Comparison of ENCODE assay signal across 8 cellular contexts in the genomic region with DNA sequence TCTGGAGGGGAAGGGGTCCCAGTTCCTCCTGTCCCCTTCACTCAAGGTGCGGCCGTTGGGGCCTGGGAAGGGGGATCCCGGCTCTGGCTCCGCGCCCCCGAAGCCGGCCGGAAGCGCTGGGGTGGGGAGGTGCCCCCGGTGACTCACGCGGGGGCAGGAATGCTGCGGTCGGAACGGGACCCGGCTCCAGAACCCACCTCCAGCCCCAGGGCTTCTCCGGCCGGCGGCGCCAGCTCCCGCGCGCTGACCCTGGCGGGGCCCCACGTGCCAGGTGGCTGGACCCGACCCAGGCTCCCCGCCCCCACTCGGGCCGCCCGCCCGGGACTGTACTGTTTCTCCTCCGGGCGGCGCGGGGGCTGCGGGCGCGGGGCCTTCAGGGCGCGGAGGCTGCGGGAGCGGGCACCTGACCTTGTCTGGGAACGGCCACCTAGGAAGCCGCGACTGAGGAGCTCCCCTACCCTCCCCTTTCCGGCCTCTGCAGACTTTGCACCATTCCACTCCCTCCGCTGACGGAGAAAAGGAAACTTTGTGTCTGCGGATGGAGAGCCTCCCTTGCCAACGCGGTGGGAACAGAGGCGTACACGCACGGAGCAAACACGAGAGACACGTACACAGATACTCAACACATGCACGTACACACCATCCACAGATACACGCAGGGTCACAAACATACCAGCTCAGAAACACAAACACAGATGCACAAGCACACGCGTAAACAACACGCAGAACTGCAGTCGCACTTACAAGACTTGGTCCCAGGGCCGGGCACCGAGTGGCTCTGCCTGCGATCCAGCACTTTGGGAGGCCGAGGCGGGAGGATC. TPM values are rescaled to one million over a fixed set of nuclear protein-coding genes. Genes with fewer than 3 reads are reported as not detected.
DNase-seq lines count a peak whose midpoint lies in the region; ATAC-seq and TF ChIP-seq lines count a peak whose summit lies in the region.

No MANE protein-coding gene starts in this region.

- H3K27me3 ChIP-seq in HUES64 (ENCODE audit: insufficient read depth, low read length) (no peaks in the 10 kb centered on the region), lower lobe of right lung (ENCODE audit: low read depth) (peaks cover 19% of the 10 kb centered on the region)

- 14% methylated on average over 67 of the region's 67 CpGs for WGBS in HUES64

- no peaks in the 10 kb centered on the region for H3K9me3 ChIP-seq in HUES64 (ENCODE audit: insufficient read depth, low read depth, low read length)
- no peaks in the 10 kb centered on the region for H3K9me3 ChIP-seq in lower lobe of right lung

- peak overlapping the region; percentile 85 for H3K4me3 Mint-ChIP-seq in activated CD4-positive, alpha-beta memory T cell treated with anti-CD3 and anti-CD28 coated beads for 36 hours

- peaks cover 16% of the 10 kb centered on the region for H3K4me1 Mint-ChIP-seq in activated CD4-positive, alpha-beta memory T cell treated with anti-CD3 and anti-CD28 coated beads for 36 hours (ENCODE audit: low read depth)

- POLR2A ChIA-PET in activated CD4-positive, alpha-beta memory T cell treated with anti-CD3 and anti-CD28 coated beads for 36 hours (lab: Charles Lee): interaction anchor here (0.6 to 1.6 kb wide), 3 partner anchors 37 to 426 kb away, joined by 3 to 8 read pairs (median 3); no protein-coding TSS in a partner anchor

- peak; percentile 77 to 82 for ATAC-seq in lower lobe of right lung

- TF ChIP-seq CTCF in lower lobe of right lung (IDR thresholded peaks at IDR 0.05): no peak

- H3K36me3 ChIP-seq in HUES64 (ENCODE audit: insufficient read depth, low read length): peaks cover 11% of the 10 kb centered on the region; the same call in 1 of the 2 replicates
- no peaks in the 10 kb centered on the region for H3K36me3 ChIP-seq in lower lobe of right lung

- H3K9ac ChIP-seq in HUES64 (ENCODE audit: low read depth, low read length): peak overlapping the region; percentile 76

- DNase-seq in activated CD4-positive, alpha-beta memory T cell treated with anti-CD3 and anti-CD28 coated beads for 36 hours: peak; percentile 69
- DNase-seq in effector CD4-positive, alpha-beta T cell: peak; percentile 19
- DNase-seq in lower lobe of right lung (peak; percentile 72), globus pallidus (ENCODE audit: low spot score) (no peak), NCI-H1092 treated with DMSO at 0.1 percent for 48 hours (lab: John Stamatoyannopoulos, UW) (no peak), middle frontal gyrus (ENCODE audit: extremely low spot score, low spot score) (no peak)
- DNase-seq in stimulated activated CD4-positive, alpha-beta T cell treated with anti-CD3 and anti-CD28 coated beads, Interleukin-4, amount 100 ng/mL, for 48 hours (ENCODE audit: low read depth in 2 of 2): peak; percentile 18 to 24

- peaks cover 29% of the 10 kb centered on the region for H3K4me1 ChIP-seq in HUES64 (ENCODE audit: insufficient read depth, low read length)
- peaks cover 19% of the 10 kb centered on the region for H3K4me1 ChIP-seq in lower lobe of right lung

- peak overlapping the region; percentile 81 for H3K27ac Mint-ChIP-seq in activated CD4-positive, alpha-beta memory T cell treated with anti-CD3 and anti-CD28 coated beads for 36 hours

- H3K27me3 Mint-ChIP-seq in activated CD4-positive, alpha-beta memory T cell treated with anti-CD3 and anti-CD28 coated beads for 36 hours: peaks cover 3% of the 10 kb centered on the region

- peak overlapping the region; percentile 87 for H3K27ac ChIP-seq in HUES64 (ENCODE audit: low read depth, low read length)
- H3K27ac ChIP-seq in lower lobe of right lung: peak overlapping the region; percentile 73

- H3K36me3 Mint-ChIP-seq in activated CD4-positive, alpha-beta memory T cell treated with anti-CD3 and anti-CD28 coated beads for 36 hours: no peaks in the 10 kb centered on the region

- intact Hi-C loops in activated CD4-positive, alpha-beta memory T cell treated with anti-CD3 and anti-CD28 coated beads for 36 hours (cut with micrococcal nuclease): loop anchor here (2.0 kb wide), 1 partner anchor 21 kb away; no protein-coding TSS in a partner anchor
- intact Hi-C loops in lower lobe of right lung (cut with DNase I): no loop called here

- H3K4me3 ChIP-seq in HUES64 (ENCODE audit: low read length) (peak overlapping the region; percentile 40), lower lobe of right lung (peak overlapping the region; percentile 59)

- H3K9me3 Mint-ChIP-seq in activated CD4-positive, alpha-beta memory T cell treated with anti-CD3 and anti-CD28 coated beads for 36 hours: no peaks in the 10 kb centered on the region

- CTCF ChIA-PET in activated CD4-positive, alpha-beta memory T cell treated with anti-CD3 and anti-CD28 coated beads for 36 hours (lab: Charles Lee): interaction anchor here (1.1 to 2.7 kb wide), 2 partner anchors 21 to 37 kb away, joined by 3 to 16 read pairs; no protein-coding TSS in a partner anchor

RNA-seq across cellular contexts. Expression of gene AXL, which starts 7.2 kb away (rescaled TPM):
- 15.2 TPM for polyA plus RNA-seq in HUES64 (2013, experiment 1 of 2)
- 17.3 TPM for polyA plus RNA-seq in HUES64 (2013, experiment 2 of 2)
- total RNA-seq in activated CD4-positive, alpha-beta memory T cell treated with anti-CD3 and anti-CD28 coated beads for 36 hours: under 1 TPM; 0.17 to 0.31 TPM
- 92.7 TPM for total RNA-seq in lower lobe of right lung

RNA-seq across cellular contexts. Expression of gene CYP2S1, which starts 33.2 kb away (rescaled TPM):
- polyA plus RNA-seq in HUES64 (2013, experiment 1 of 2): 96.5 TPM
- 84.7 TPM for polyA plus RNA-seq in HUES64 (2013, experiment 2 of 2)
- total RNA-seq in activated CD4-positive, alpha-beta memory T cell treated with anti-CD3 and anti-CD28 coated beads for 36 hours: under 1 TPM; 0.75 to 0.76 TPM
- 11.0 TPM for total RNA-seq in lower lobe of right lung

RNA-seq across cellular contexts. Expression of gene HNRNPUL1, which starts 37.9 kb away (rescaled TPM):
- 180 TPM for polyA plus RNA-seq in HUES64 (2013, experiment 1 of 2)
- polyA plus RNA-seq in HUES64 (2013, experiment 2 of 2): 189 TPM
- total RNA-seq in activated CD4-positive, alpha-beta memory T cell treated with anti-CD3 and anti-CD28 coated beads for 36 hours: 100 to 1,000 TPM; 290 to 295 TPM
- total RNA-seq in lower lobe of right lung: 191 TPM

Comparison
In these comparisons a context has a peak if more than half of its experiments do, and no peak if none do; other contexts are left out.
1. DNase-seq: peak in activated CD4-positive, alpha-beta memory T cell treated with anti-CD3 and anti-CD28 coated beads for 36 hours (single experiment), effector CD4-positive, alpha-beta T cell (single experiment), lower lobe of right lung (single experiment) and stimulated activated CD4-positive, alpha-beta T cell treated with anti-CD3 and anti-CD28 coated beads, Interleukin-4, amount 100 ng/mL, for 48 hours (2 of 2); none in globus pallidus (single experiment), NCI-H1092 treated with DMSO at 0.1 percent for 48 hours (single experiment) and middle frontal gyrus (single experiment).
2. RNA of gene AXL, which starts 7.2 kb away (total RNA-seq): 92.7 TPM in lower lobe of right lung (single experiment); 0.17 to 0.31 TPM in activated CD4-positive, alpha-beta memory T cell treated with anti-CD3 and anti-CD28 coated beads for 36 hours; every median in the first group is over 10 times any median in the second.